20 cellular contexts compared by ENCODE assay signal in genomic region chr1:54250670-54251069, GRCh38.
"Had no signal": no experiment of that assay in that cellular context is flagged by ENCODE, and none has a peak within 500 bp of the region (broad histone marks: within the 10 kb centered on the region; RNA-seq: fewer than 3 reads in every experiment).

No MANE protein-coding gene starts in this region.

- H3K4me1 Mint-ChIP-seq: activated naive CD4-positive, alpha-beta T cell treated with anti-CD3 and anti-CD28 coated beads, Interleukin-2, amount 10 ng/mL, durations not matched to agents 7 days and 5 days; memory B cell had no signal

- H3K27me3 Mint-ChIP-seq: activated naive CD4-positive, alpha-beta T cell treated with anti-CD3 and anti-CD28 coated beads, Interleukin-2, amount 10 ng/mL, durations not matched to agents 7 days and 5 days; memory B cell had no signal

- H3K9me3 Mint-ChIP-seq: activated naive CD4-positive, alpha-beta T cell treated with anti-CD3 and anti-CD28 coated beads, Interleukin-2, amount 10 ng/mL, durations not matched to agents 7 days and 5 days; activated T-cell treated with anti-CD3 and anti-CD28 coated beads, Interleukin-2, amount 50 U/mL, for 4 hours; memory B cell; T-helper 2 cell treated with Interferon-gamma antibody and Interleukin-4, amounts not matched to agents 5 μg/mL and 100 μg/mL, for 36 hours had no signal

- H3K4me3 Mint-ChIP-seq: activated naive CD4-positive, alpha-beta T cell treated with anti-CD3 and anti-CD28 coated beads, Interleukin-2, amount 10 ng/mL, durations not matched to agents 7 days and 5 days; activated T-cell treated with anti-CD3 and anti-CD28 coated beads, Interleukin-2, amount 50 U/mL, for 4 hours; memory B cell; T-helper 2 cell treated with Interferon-gamma antibody and Interleukin-4, amounts not matched to agents 5 μg/mL and 100 μg/mL, for 36 hours had no signal

- H3K9me3 ChIP-seq: heart left ventricle, mucosa of descending colon, SK-N-SH, thyroid gland, uterus had no signal

- H3K4me3 ChIP-seq: heart left ventricle, mucosa of descending colon, thyroid gland, uterus had no signal

- DNase-seq: activated CD4-positive, alpha-beta T cell treated with anti-CD3 and anti-CD28 coated beads, Interleukin-2, amount 50 U/mL, for 1 hour; activated CD4-positive, CD25-positive, alpha-beta regulatory T cell treated with anti-CD3 and anti-CD28 coated beads, Interleukin-2, amount 50 U/mL, for 72 hours; activated naive CD4-positive, alpha-beta T cell treated with anti-CD3 and anti-CD28 coated beads, Interleukin-2, amount 10 ng/mL, durations not matched to agents 7 days and 5 days; activated T-cell treated with anti-CD3 and anti-CD28 coated beads, Interleukin-2, amount 50 U/mL, for 4 hours; central memory CD4-positive, alpha-beta T cell; dermis blood vessel endothelial cell; effector CD8-positive, alpha-beta T cell; heart left ventricle; left cardiac atrium; mucosa of descending colon; nucleus accumbens; SK-N-SH; small intestine; stimulated activated CD4-positive, alpha-beta T cell treated with anti-CD3 and anti-CD28 coated beads, Interleukin-15, amount 100 ng/mL, for 24 hours; stimulated activated naive CD4-positive, alpha-beta T cell; thyroid gland; uterus; WERI-Rb-1 had no signal

- H3K36me3 Mint-ChIP-seq: memory B cell had no signal

- H3K27ac ChIP-seq: uterus, WERI-Rb-1 had no signal

- H3K27ac Mint-ChIP-seq: activated naive CD4-positive, alpha-beta T cell treated with anti-CD3 and anti-CD28 coated beads, Interleukin-2, amount 10 ng/mL, durations not matched to agents 7 days and 5 days; memory B cell; T-helper 2 cell treated with Interferon-gamma antibody and Interleukin-4, amounts not matched to agents 5 μg/mL and 100 μg/mL, for 36 hours had no signal

- H3K27me3 ChIP-seq: heart left ventricle, thyroid gland, uterus had no signal

- H3K36me3 ChIP-seq: thyroid gland, uterus had no signal

- ATAC-seq: activated T-cell treated with anti-CD3 and anti-CD28 coated beads, Interleukin-2, amount 50 U/mL, for 4 hours had no signal
